In the genomic region with DNA sequence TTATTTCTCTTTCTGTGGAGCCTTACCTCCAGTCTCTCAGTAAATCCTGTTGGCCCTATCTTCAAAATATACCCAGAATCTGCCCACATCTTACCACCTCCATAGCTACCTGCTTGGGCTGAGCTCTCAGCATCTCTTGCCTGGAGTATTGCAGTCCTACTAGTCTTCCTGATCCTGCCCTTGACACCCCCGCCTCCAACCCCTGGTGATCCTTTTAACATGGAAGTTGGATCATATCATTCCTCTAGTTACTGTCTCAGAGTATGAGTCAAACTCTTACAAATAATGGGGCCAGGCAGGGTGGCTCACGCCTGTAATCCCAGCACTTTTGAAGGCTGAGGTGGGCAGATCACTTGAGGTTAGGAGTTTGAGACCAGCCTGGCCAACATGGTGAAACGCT, we compare ENCODE assay signal across 24 cellular contexts.
"Had no signal": no experiment of that assay in that cellular context is flagged by ENCODE, and none has a peak within 500 bp of the region (broad histone marks: within the 10 kb centered on the region; RNA-seq: fewer than 3 reads in every experiment).

No MANE protein-coding gene starts in this region.

- DNase-seq: cortex of kidney; dorsolateral prefrontal cortex; effector CD8-positive, alpha-beta T cell; esophagus squamous epithelium; head of caudate nucleus; kidney; left cardiac atrium; left ventricle myocardium inferior; lower lobe of right lung; naive thymus-derived CD4-positive, alpha-beta T cell; nephron progenitor cell; psoas muscle; retina; right lobe of liver; stimulated activated CD4-positive, alpha-beta T cell treated with anti-CD3 and anti-CD28 coated beads, Interleukin-4, amount 100 ng/mL, for 1 hour; stimulated activated CD8-positive, alpha-beta memory T cell treated with anti-CD3 and anti-CD28 coated beads, Interleukin-4, amount 100 ng/mL, for 48 hours; stimulated activated naive B cell treated with anti-CD40 and anti-IgM and Interleukin-4, amounts not matched to agents 10 μg/mL and 1 μg/mL and 100 μg/mL, for 72 hours; stimulated activated naive CD8-positive, alpha-beta T cell treated with anti-CD3 and anti-CD28 coated beads, Interleukin-15, amount 100 ng/mL, for 72 hours; testis; upper lobe of right lung had no signal

- H3K36me3 ChIP-seq: esophagus squamous epithelium, left ventricle myocardium inferior, lower lobe of right lung, right lobe of liver, tibial nerve, upper lobe of right lung, vagina had no signal

- H3K4me2 ChIP-seq: hepatocyte had no signal

- H3K4me1 ChIP-seq: psoas muscle had no signal

- H3K9me3 ChIP-seq: esophagus squamous epithelium, left ventricle myocardium inferior, lower lobe of right lung, psoas muscle, right lobe of liver, testis, tibial nerve, upper lobe of right lung, vagina had no signal

- H3K4me3 ChIP-seq: dorsolateral prefrontal cortex, esophagus squamous epithelium, hepatocyte, left ventricle myocardium inferior, lower lobe of right lung, psoas muscle, right lobe of liver, testis, tibial nerve, upper lobe of right lung, vagina had no signal

- H3K36me3 Mint-ChIP-seq: memory B cell; naive thymus-derived CD4-positive, alpha-beta T cell; stimulated activated naive B cell treated with anti-CD40 and anti-IgM and Interleukin-4, amounts not matched to agents 10 μg/mL and 1 μg/mL and 100 μg/mL, for 72 hours had no signal

- H3K4me3 Mint-ChIP-seq: memory B cell; naive thymus-derived CD4-positive, alpha-beta T cell; nephron progenitor cell; stimulated activated naive B cell treated with anti-CD40 and anti-IgM and Interleukin-4, amounts not matched to agents 10 μg/mL and 1 μg/mL and 100 μg/mL, for 72 hours; stimulated activated naive CD8-positive, alpha-beta T cell treated with anti-CD3 and anti-CD28 coated beads, Interleukin-15, amount 100 ng/mL, for 72 hours had no signal

- H3K79me2 ChIP-seq: hepatocyte had no signal

- H3K9me3 Mint-ChIP-seq: memory B cell; nephron progenitor cell; stimulated activated naive B cell treated with anti-CD40 and anti-IgM and Interleukin-4, amounts not matched to agents 10 μg/mL and 1 μg/mL and 100 μg/mL, for 72 hours; stimulated activated naive CD8-positive, alpha-beta T cell treated with anti-CD3 and anti-CD28 coated beads, Interleukin-15, amount 100 ng/mL, for 72 hours had no signal

- H3K27ac Mint-ChIP-seq: memory B cell; nephron progenitor cell; stimulated activated naive B cell treated with anti-CD40 and anti-IgM and Interleukin-4, amounts not matched to agents 10 μg/mL and 1 μg/mL and 100 μg/mL, for 72 hours had no signal

- H3K27me3 Mint-ChIP-seq: stimulated activated naive B cell treated with anti-CD40 and anti-IgM and Interleukin-4, amounts not matched to agents 10 μg/mL and 1 μg/mL and 100 μg/mL, for 72 hours had no signal

- ATAC-seq: left cardiac atrium; lower lobe of right lung; naive thymus-derived CD4-positive, alpha-beta T cell; psoas muscle; right lobe of liver; stimulated activated naive B cell treated with anti-CD40 and anti-IgM and Interleukin-4, amounts not matched to agents 10 μg/mL and 1 μg/mL and 100 μg/mL, for 72 hours; stimulated activated naive CD8-positive, alpha-beta T cell treated with anti-CD3 and anti-CD28 coated beads, Interleukin-15, amount 100 ng/mL, for 72 hours; upper lobe of right lung had no signal

- H3K27ac ChIP-seq: dorsolateral prefrontal cortex, esophagus squamous epithelium, hepatocyte, left ventricle myocardium inferior, lower lobe of right lung, psoas muscle, right lobe of liver, testis, tibial nerve, upper lobe of right lung, vagina had no signal

- H3K27me3 ChIP-seq: dorsolateral prefrontal cortex, esophagus squamous epithelium, hepatocyte, right lobe of liver, testis, tibial nerve, upper lobe of right lung, vagina had no signal

- H3K4me1 Mint-ChIP-seq: memory B cell; stimulated activated naive B cell treated with anti-CD40 and anti-IgM and Interleukin-4, amounts not matched to agents 10 μg/mL and 1 μg/mL and 100 μg/mL, for 72 hours; stimulated activated naive CD8-positive, alpha-beta T cell treated with anti-CD3 and anti-CD28 coated beads, Interleukin-15, amount 100 ng/mL, for 72 hours had no signal
